Comparison of ENCODE assay signal across 1 cellular context in the genomic region with DNA sequence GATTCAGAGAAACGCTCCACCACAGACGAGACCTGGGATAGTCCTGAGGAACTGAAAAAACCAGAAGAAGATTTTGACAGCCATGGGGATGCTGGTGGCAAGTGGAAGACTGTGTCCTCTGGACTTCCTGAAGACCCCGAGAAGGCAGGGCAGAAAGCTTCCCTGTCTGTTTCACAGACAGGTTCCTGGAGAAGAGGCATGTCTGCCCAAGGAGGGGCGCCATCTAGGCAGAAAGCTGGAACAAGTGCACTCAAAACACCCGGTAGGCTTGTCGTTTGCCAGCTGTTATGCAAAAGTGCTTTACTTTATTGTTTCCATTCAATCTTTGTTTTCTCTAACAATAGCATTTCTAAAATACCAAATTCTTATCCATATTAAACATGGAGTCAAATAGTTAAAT.
TF ChIP-seq lines count a peak whose summit lies in the region.

No MANE protein-coding gene starts in this region.

TF ChIP-seq in HepG2, 621 proteins besides CTCF, POLR2A, EP300 and RAD21:
- TF ChIP-seq, protein P1, sequence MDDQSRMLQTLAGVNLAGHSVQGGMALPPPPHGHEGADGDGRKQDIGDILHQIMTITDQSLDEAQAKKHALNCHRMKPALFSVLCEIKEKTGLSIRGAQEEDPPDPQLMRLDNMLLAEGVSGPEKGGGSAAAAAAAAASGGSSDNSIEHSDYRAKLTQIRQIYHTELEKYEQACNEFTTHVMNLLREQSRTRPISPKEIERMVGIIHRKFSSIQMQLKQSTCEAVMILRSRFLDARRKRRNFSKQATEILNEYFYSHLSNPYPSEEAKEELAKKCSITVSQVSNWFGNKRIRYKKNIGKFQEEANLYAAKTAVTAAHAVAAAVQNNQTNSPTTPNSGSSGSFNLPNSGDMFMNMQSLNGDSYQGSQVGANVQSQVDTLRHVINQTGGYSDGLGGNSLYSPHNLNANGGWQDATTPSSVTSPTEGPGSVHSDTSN (CRISPR knock-in tag; IDR thresholded peaks at IDR 0.05; ENCODE audit: borderline replicate concordance) = no peak
- TF ChIP-seq JUN (CRISPR knock-in tag; IDR thresholded peaks at IDR 0.05) (no peak), MYNN (CRISPR knock-in tag; IDR thresholded peaks at IDR 0.05; ENCODE audit: low read depth) (no peak), ZSCAN20 (CRISPR knock-in tag; IDR thresholded peaks at IDR 0.05; ENCODE audit: borderline replicate concordance) (no peak)
- TF ChIP-seq, protein P2, sequence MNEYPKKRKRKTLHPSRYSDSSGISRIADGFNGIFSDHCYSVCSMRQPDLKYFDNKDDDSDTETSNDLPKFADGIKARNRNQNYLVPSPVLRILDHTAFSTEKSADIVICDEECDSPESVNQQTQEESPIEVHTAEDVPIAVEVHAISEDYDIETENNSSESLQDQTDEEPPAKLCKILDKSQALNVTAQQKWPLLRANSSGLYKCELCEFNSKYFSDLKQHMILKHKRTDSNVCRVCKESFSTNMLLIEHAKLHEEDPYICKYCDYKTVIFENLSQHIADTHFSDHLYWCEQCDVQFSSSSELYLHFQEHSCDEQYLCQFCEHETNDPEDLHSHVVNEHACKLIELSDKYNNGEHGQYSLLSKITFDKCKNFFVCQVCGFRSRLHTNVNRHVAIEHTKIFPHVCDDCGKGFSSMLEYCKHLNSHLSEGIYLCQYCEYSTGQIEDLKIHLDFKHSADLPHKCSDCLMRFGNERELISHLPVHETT (CRISPR knock-in tag; conservative IDR thresholded peaks at IDR 0.05) = no peak
TF ChIP-seq in HepG2: peak in this region for 0.
